8 cellular contexts compared by ENCODE assay signal in genomic region chr16:31459722-31460581, GRCh38. TPM values are rescaled to one million over a fixed set of nuclear protein-coding genes. Genes with fewer than 3 reads are reported as not detected.
A peak's percentile ranks its signal among the peaks of the same experiment; 100 is the strongest.
DNase-seq lines count a peak whose midpoint lies in the region; ATAC-seq and TF ChIP-seq lines count a peak whose summit lies in the region.

No MANE protein-coding gene starts in this region.

- H3K27ac Mint-ChIP-seq in CD8-positive, alpha-beta T cell, result peak overlapping the region; percentile 99

- peak; percentile 78 for ATAC-seq in CD8-positive, alpha-beta T cell
- peak; percentile 69 for ATAC-seq in GM19468 (IDR thresholded peaks at IDR 0.05; ENCODE audit: extremely low read depth, unreplicated experiment)

- peaks cover 38% of the 10 kb centered on the region for H3K4me1 ChIP-seq in CD8-positive, alpha-beta T cell (ENCODE audit: insufficient read depth, low read length)
- peaks cover 25% of the 10 kb centered on the region for H3K4me1 ChIP-seq in effector memory CD4-positive, alpha-beta T cell (ENCODE audit: control insufficient read depth, insufficient read depth, low read length, poor library complexity, severe bottlenecking)

- TF ChIP-seq CTCF in CD8-positive, alpha-beta T cell (IDR thresholded peaks at IDR 0.05), result no peak

- peak; percentile 100 for DNase-seq in CD8-positive, alpha-beta T cell
- peak; percentile 97 for DNase-seq in HS-27A (ENCODE audit: low read depth)
- peak; percentile 98 for DNase-seq in NK-92 (lab: John Stamatoyannopoulos, UW; ENCODE audit: unreplicated experiment)
- DNase-seq in activated CD8-positive, alpha-beta memory T cell treated with anti-CD3 and anti-CD28 coated beads for 4 hours (ENCODE audit: low read depth in 2 of 2), result peak; percentile 100
- DNase-seq in effector memory CD4-positive, alpha-beta T cell, result peak; percentile 99 to 100 (median 100)
- peak; percentile 100 for DNase-seq in medulla oblongata (ENCODE audit: extremely low spot score)
- peak; percentile 100 for DNase-seq in stimulated activated CD4-positive, alpha-beta T cell treated with anti-CD3 and anti-CD28 coated beads, TNF-alpha, amount 100 ng/mL, for 48 hours (ENCODE audit: low read depth in 3 of 3)

- POLR2A ChIA-PET in CD8-positive, alpha-beta T cell (lab: Charles Lee), result interaction anchor here (0.6 to 6.2 kb wide), 18 partner anchors 9 to 653 kb away, joined by 3 to 44 read pairs (median 4); partner anchors contain the start of genes FUS, KAT8, RUSF1 and SETD1A

- intact Hi-C loops in CD8-positive, alpha-beta T cell (cut with DNase I, micrococcal nuclease), result loop anchor here (1.0 to 5.0 kb wide), 16 partner anchors 17 to 1108 kb away; partner anchors contain the start of genes FUS (in 2 of the 2), KAT8 (in 2 of the 2), RUSF1 (in 2 of the 2) and FBXL19 (in 1 of the 2)

- no peaks in the 10 kb centered on the region for H3K27me3 ChIP-seq in CD8-positive, alpha-beta T cell (ENCODE audit: insufficient read depth, low read length)
- H3K27me3 ChIP-seq in effector memory CD4-positive, alpha-beta T cell (replicated peaks; ENCODE audit: control insufficient read depth, insufficient read depth, low read length, poor library complexity, severe bottlenecking), result no peaks in the 10 kb centered on the region

- peaks cover 32% of the 10 kb centered on the region for H3K36me3 Mint-ChIP-seq in CD8-positive, alpha-beta T cell

- H3K27me3 Mint-ChIP-seq in CD8-positive, alpha-beta T cell (ENCODE audit: low read depth), result no peaks in the 10 kb centered on the region

- H3K4me3 ChIP-seq in CD8-positive, alpha-beta T cell (ENCODE audit: low read depth, low read length), result peak overlapping the region; percentile 99
- H3K4me3 ChIP-seq in effector memory CD4-positive, alpha-beta T cell (ENCODE audit: insufficient read depth, low read depth, low read length, poor library complexity, severe bottlenecking), result peak overlapping the region; percentile 86

- H3K9me3 ChIP-seq in CD8-positive, alpha-beta T cell (ENCODE audit: low read length), result no peaks in the 10 kb centered on the region
- H3K9me3 ChIP-seq in effector memory CD4-positive, alpha-beta T cell (ENCODE audit: control insufficient read depth, low read length), result no peaks in the 10 kb centered on the region

- H3K36me3 ChIP-seq in CD8-positive, alpha-beta T cell (ENCODE audit: insufficient read depth, low read length), result no peaks in the 10 kb centered on the region
- peaks cover 10% of the 10 kb centered on the region for H3K36me3 ChIP-seq in effector memory CD4-positive, alpha-beta T cell (ENCODE audit: control insufficient read depth, insufficient read depth, low read length)

- H3K4me1 Mint-ChIP-seq in CD8-positive, alpha-beta T cell (ENCODE audit: low read depth), result peaks cover 46% of the 10 kb centered on the region

- H3K9me3 Mint-ChIP-seq in CD8-positive, alpha-beta T cell, result no peaks in the 10 kb centered on the region

- H3K4me3 Mint-ChIP-seq in CD8-positive, alpha-beta T cell, result peak overlapping the region; percentile 95

- CTCF ChIA-PET in CD8-positive, alpha-beta T cell (lab: Charles Lee), result interaction anchor here (0.8 to 5.5 kb wide), 27 partner anchors 10 to 615 kb away, joined by 3 to 27 read pairs (median 3); partner anchors contain the start of genes PYDC1, RUSF1, TGFB1I1 and ZNF267

- H3K27ac ChIP-seq in CD8-positive, alpha-beta T cell (ENCODE audit: low read depth, low read length), result peak overlapping the region; percentile 97
- H3K27ac ChIP-seq in effector memory CD4-positive, alpha-beta T cell (ENCODE audit: insufficient read depth, low read length, poor library complexity, severe bottlenecking), result peak overlapping the region; percentile 99

RNA-seq across cellular contexts. Expression of gene ARMC5, which starts 0.7 kb away (rescaled TPM):
- 10 to 100 TPM; 22.4 to 24.0 TPM for total RNA-seq in CD8-positive, alpha-beta T cell

RNA-seq across cellular contexts. Expression of gene TGFB1I1, which starts 12.0 kb away (rescaled TPM):
- total RNA-seq in CD8-positive, alpha-beta T cell, result under 1 TPM; 0.31 to 0.60 TPM

RNA-seq across cellular contexts. Expression of gene ZNF843, which starts 17.4 kb away (rescaled TPM):
- total RNA-seq in CD8-positive, alpha-beta T cell, result not detected

RNA-seq across cellular contexts. Expression of gene SLC5A2, which starts 23.0 kb away (rescaled TPM):
- 1 to 10 TPM; 1.8 to 2.4 TPM for total RNA-seq in CD8-positive, alpha-beta T cell

RNA-seq across cellular contexts. Expression of gene COX6A2, which starts 31.8 kb away (rescaled TPM):
- total RNA-seq in CD8-positive, alpha-beta T cell, result not detected

Comparison
In these comparisons a context has a peak if more than half of its experiments do, and no peak if none do; other contexts are left out.
1. Peak in every context shown above with its lines: DNase-seq, ATAC-seq, H3K4me3 ChIP-seq and H3K27ac ChIP-seq.